8 cellular contexts compared by ENCODE assay signal in genomic region chr9:75892168-75892901, GRCh38. TPM values are rescaled to one million over a fixed set of nuclear protein-coding genes. Genes with fewer than 3 reads are reported as not detected.
DNase-seq lines count a peak whose midpoint lies in the region; ATAC-seq and TF ChIP-seq lines count a peak whose summit lies in the region.

No MANE protein-coding gene starts in this region.

- ATAC-seq in gastrocnemius medialis = no peak
- no peak for ATAC-seq in HG03139 (IDR thresholded peaks at IDR 0.05; ENCODE audit: unreplicated experiment)
- ATAC-seq in HG03520 (IDR thresholded peaks at IDR 0.05; ENCODE audit: unreplicated experiment) = no peak

- WGBS in adrenal gland, 4 donors = 1 to 2% (median 1%) methylated on average over 20 to 35 of the region's 35 CpGs

- no peak for TF ChIP-seq POLR2A in adrenal gland (IDR thresholded peaks at IDR 0.05)
- no peak for TF ChIP-seq POLR2A in gastrocnemius medialis (IDR thresholded peaks at IDR 0.05)

- DNase-seq in activated T-cell treated with anti-CD3 and anti-CD28 coated beads for 24 hours (ENCODE audit: low read depth) (peak; percentile 8), activated T-cell treated with anti-CD3 and anti-CD28 coated beads for 4 hours (no peak), adrenal gland (peak in 6 of 7 donors; percentile 25 to 46 (median 36)), gastrocnemius medialis (no peak), T1000 (lab: John Stamatoyannopoulos, UW) (no peak)

- H3K36me3 ChIP-seq in adrenal gland (replicated peaks in 1 of 2) (no peaks in the 10 kb centered on the region), iPS-20b (ENCODE audit: insufficient read depth, low read depth, low read length) (no peaks in the 10 kb centered on the region), gastrocnemius medialis (no peaks in the 10 kb centered on the region)

- TF ChIP-seq CTCF in adrenal gland (IDR thresholded peaks at IDR 0.05) (no peak), gastrocnemius medialis (IDR thresholded peaks at IDR 0.05 in 4 of 5, conservative IDR thresholded peaks at IDR 0.05 in 1 of 5) (no peak)

- H3K9me3 ChIP-seq in adrenal gland (replicated peaks in 1 of 3) (no peaks in the 10 kb centered on the region), iPS-20b (ENCODE audit: insufficient read depth, low read depth, low read length) (no peaks in the 10 kb centered on the region), gastrocnemius medialis (no peaks in the 10 kb centered on the region)

- in situ Hi-C loops in gastrocnemius medialis (cut with MboI; ENCODE audit: low sequenced_read_pairs in 4 of 4) = no loop called here

- H3K27me3 ChIP-seq in adrenal gland = no peaks in the 10 kb centered on the region
- H3K27me3 ChIP-seq in iPS-20b (ENCODE audit: insufficient read depth, low read length) = peaks cover 52% of the 10 kb centered on the region
- H3K27me3 ChIP-seq in gastrocnemius medialis = peaks cover 0 to 11% (median 10%) of the 10 kb centered on the region in 3 donors

- H3K4me1 ChIP-seq in adrenal gland (replicated peaks in 1 of 2) = peaks cover 13 to 32% of the 10 kb centered on the region in 2 donors
- peaks cover 28% of the 10 kb centered on the region for H3K4me1 ChIP-seq in iPS-20b (ENCODE audit: insufficient read depth, low read length)
- H3K4me1 ChIP-seq in gastrocnemius medialis = peaks cover 14 to 30% of the 10 kb centered on the region in 2 donors

- H3K27ac ChIP-seq in adrenal gland (peak overlapping the region in 1 of 5 donors; percentile 92), iPS-20b (ENCODE audit: low read length) (no peak overlapping the region), gastrocnemius medialis (peak overlapping the region in 1 of 4 donors; percentile 68)

- H3K4me3 ChIP-seq in adrenal gland (peak overlapping the region in 3 of 4 donors; percentile 45 to 81 (median 64)), iPS-20b (ENCODE audit: low read length) (peak overlapping the region; percentile 82), gastrocnemius medialis (peak overlapping the region; percentile 66 to 83 (median 80))

- H3K9ac ChIP-seq in iPS-20b (ENCODE audit: low read depth, low read length) = peak overlapping the region; percentile 59; the same call in 1 of the 2 replicates

- intact Hi-C loops in adrenal gland (cut with DNase I) = loop anchor here in 1 of 2 donors (10.0 kb wide), 1 partner anchor 92 kb away; no protein-coding TSS in a partner anchor
- intact Hi-C loops in gastrocnemius medialis (cut with DNase I; ENCODE audit: low total_unique reads) = no loop called here

RNA-seq across cellular contexts. Expression of gene PCSK5, which starts 1.9 kb away (rescaled TPM):
- total RNA-seq in adrenal gland (10 to 100 TPM in 4 of 8 donors, 1 to 10 TPM in 4; 4.8 to 31.8 (median 9.7) TPM), gastrocnemius medialis (1 to 10 TPM; 1.3 to 8.3 (median 3.2) TPM)
- polyA plus RNA-seq in adrenal gland = 1 to 10 TPM; 2.2 to 4.3 (median 3.6) TPM

Comparison
In these comparisons a context has a peak if more than half of its experiments do, and no peak if none do; other contexts are left out.
1. DNase-seq: peak in activated T-cell treated with anti-CD3 and anti-CD28 coated beads for 24 hours (single experiment) and adrenal gland (6 of 7); none in activated T-cell treated with anti-CD3 and anti-CD28 coated beads for 4 hours (single experiment), gastrocnemius medialis (0 of 2) and T1000 (single experiment).
2. Peak in every context shown above with its lines, with median percentiles within 50 percentile points of each other: H3K4me3 ChIP-seq.